Comparison of ENCODE assay signal across 8 cellular contexts in genomic region chr5:132419517-132420468, GRCh38. TPM values are rescaled to one million over a fixed set of nuclear protein-coding genes. Genes with fewer than 3 reads are reported as not detected.
DNase-seq lines count a peak whose midpoint lies in the region; ATAC-seq, FAIRE-seq and TF ChIP-seq lines count a peak whose summit lies in the region.

No MANE protein-coding gene starts in this region.

- DNase-seq in AG10803 (ENCODE audit: low read depth) (peak; percentile 79), GM19238 (ENCODE audit: insufficient read length, low spot score) (peak; percentile 43), NCI-H146 (lab: John Stamatoyannopoulos, UW) (peak; percentile 58), GM12878 (ENCODE audit: low read depth, low spot score) (no peak), hepatocyte (ENCODE audit: low spot score) (peak; percentile 86), sciatic nerve (ENCODE audit: low spot score) (peak; percentile 82)
- DNase-seq in T-helper 2 cell treated with Interferon-gamma antibody and Interleukin-4, amounts not matched to agents 5 μg/mL and 100 μg/mL, for 36 hours (ENCODE audit: low spot score) = peak; percentile 68

- H3K79me2 ChIP-seq in GM12878 (ENCODE audit: control insufficient read depth, insufficient read depth, low read length) (peaks cover 86% of the 10 kb centered on the region), hepatocyte (no peaks in the 10 kb centered on the region)

- peaks cover 6 to 25% of the 10 kb centered on the region in 2 experiments for H3K36me3 ChIP-seq in GM12878 (ENCODE audit: control insufficient read depth in 2 of 2, insufficient read depth in 2 of 2, low read length in 1 of 2)
- no peaks in the 10 kb centered on the region for H3K36me3 ChIP-seq in hepatocyte (replicated peaks; ENCODE audit: insufficient read depth, low read depth)

- H3K9ac ChIP-seq in GM12878 (ENCODE audit: control insufficient read depth, insufficient read depth, low read length) = peak overlapping the region; percentile 75

- H3K27ac ChIP-seq in GM12878 (ENCODE audit: control insufficient read depth, insufficient read depth) (peak overlapping the region; percentile 94), hepatocyte (no peak overlapping the region)

- H3K36me3 Mint-ChIP-seq in T-helper 2 cell treated with Interferon-gamma antibody and Interleukin-4, amounts not matched to agents 5 μg/mL and 100 μg/mL, for 36 hours (ENCODE audit: low read depth) = peaks cover 77% of the 10 kb centered on the region

- intact Hi-C loops in GM12878 (cut with micrococcal nuclease; ENCODE audit: unreplicated experiment) (loop anchor here (1.0 to 5.0 kb wide), 4 partner anchors 48 to 243 kb away; no protein-coding TSS in a partner anchor), sciatic nerve (cut with DNase I) (loop anchor here (10.0 kb wide), 1 partner anchor 65 kb away; no protein-coding TSS in a partner anchor)

- TF ChIP-seq CTCF in AG10803 (conservative IDR thresholded peaks at IDR 0.05; ENCODE audit: low read length) = peak; percentile 82
- TF ChIP-seq CTCF in GM12878 (IDR thresholded peaks at IDR 0.05 in 2 of 3, conservative IDR thresholded peaks at IDR 0.05 in 1 of 3; ENCODE audit: control insufficient read depth in 2 of 3, extremely low read depth in 1 of 3, insufficient read depth in 1 of 3, low read depth in 3 of 3, low read length in 3 of 3) = peak; percentile 74 to 81 (median 80)
- peak; percentile 83 for TF ChIP-seq CTCF in hepatocyte (IDR thresholded peaks at IDR 0.05; ENCODE audit: poor library complexity)

- POLR2A ChIA-PET in GM12878 (lab: Charles Lee) = interaction anchor here (0.8 to 1.7 kb wide), 17 partner anchors 8 to 87 kb away, joined by 3 to 28 read pairs (median 5); partner anchors contain the start of gene IRF1

- H3K27ac Mint-ChIP-seq in T-helper 2 cell treated with Interferon-gamma antibody and Interleukin-4, amounts not matched to agents 5 μg/mL and 100 μg/mL, for 36 hours = peak overlapping the region; percentile 82

- H3K9me2 ChIP-seq in hepatocyte (replicated peaks; ENCODE audit: insufficient read depth) = no peaks in the 10 kb centered on the region

- FAIRE-seq in GM12878 (lab: Jason Lieb, UNC) = no peak

- H3K4me1 Mint-ChIP-seq in T-helper 2 cell treated with Interferon-gamma antibody and Interleukin-4, amounts not matched to agents 5 μg/mL and 100 μg/mL, for 36 hours (ENCODE audit: low read depth) = peaks cover 70% of the 10 kb centered on the region

- H2AFZ ChIP-seq in GM12878 (ENCODE audit: control insufficient read depth, low read depth, low read length) = peak overlapping the region; percentile 51
- peak overlapping the region; percentile 41 for H2AFZ ChIP-seq in hepatocyte

- RAD21 ChIA-PET in GM12878 (lab: Charles Lee; ENCODE audit: unreplicated experiment) = interaction anchor here (0.6 to 6.2 kb wide), 26 partner anchors 8 to 316 kb away, joined by 3 to 121 read pairs (median 6); partner anchors contain the start of gene IRF1

- no peak for TF ChIP-seq POLR2A in GM12878 (IDR thresholded peaks at IDR 0.05; ENCODE audit: low read depth, low read length)

- no peak for TF ChIP-seq EP300 in GM12878 (IDR thresholded peaks at IDR 0.05; ENCODE audit: borderline replicate concordance in 1 of 2, control insufficient read depth in 1 of 2, low read depth in 2 of 2, low read length in 2 of 2)

- no peaks in the 10 kb centered on the region for H3K9me3 Mint-ChIP-seq in T-helper 2 cell treated with Interferon-gamma antibody and Interleukin-4, amounts not matched to agents 5 μg/mL and 100 μg/mL, for 36 hours

- H4K20me1 ChIP-seq in GM12878 (ENCODE audit: control insufficient read depth, insufficient read depth) (no peaks in the 10 kb centered on the region), hepatocyte (ENCODE audit: insufficient read depth, poor library complexity, severe bottlenecking) (no peaks in the 10 kb centered on the region)

- peak overlapping the region; percentile 89 for H3K4me2 ChIP-seq in GM12878 (ENCODE audit: control insufficient read depth, insufficient read depth)
- peak overlapping the region; percentile 39 for H3K4me2 ChIP-seq in hepatocyte

- no peaks in the 10 kb centered on the region for H3K27me3 Mint-ChIP-seq in T-helper 2 cell treated with Interferon-gamma antibody and Interleukin-4, amounts not matched to agents 5 μg/mL and 100 μg/mL, for 36 hours (ENCODE audit: low read depth)

- H3K4me1 ChIP-seq in GM12878 (ENCODE audit: control insufficient read depth, insufficient read depth, low read length) = peaks cover 79% of the 10 kb centered on the region
- peaks cover 21% of the 10 kb centered on the region for H3K4me1 ChIP-seq in hepatocyte (ENCODE audit: insufficient read depth)

- CTCF ChIA-PET in GM12878 (lab: Yijun Ruan, JAX) = interaction anchor here (0.7 to 3.1 kb wide), 27 partner anchors 7 to 244 kb away, joined by 3 to 67 read pairs (median 6); partner anchors contain the start of gene IRF1

- H3K9me3 ChIP-seq in GM12878 (replicated peaks; ENCODE audit: control insufficient read depth, insufficient read depth, low read length) = no peaks in the 10 kb centered on the region
- H3K9me3 ChIP-seq in hepatocyte (ENCODE audit: low read depth) = no peaks in the 10 kb centered on the region

- peak; percentile 50 for ATAC-seq in GM12878
- ATAC-seq in sciatic nerve = peak; percentile 87
- ATAC-seq in GM18861 (IDR thresholded peaks at IDR 0.05; ENCODE audit: unreplicated experiment) = no peak

- H3K4me3 Mint-ChIP-seq in T-helper 2 cell treated with Interferon-gamma antibody and Interleukin-4, amounts not matched to agents 5 μg/mL and 100 μg/mL, for 36 hours = peak overlapping the region; percentile 80

- no peak overlapping the region for H3K4me3 ChIP-seq in AG10803 (ENCODE audit: low read length)
- H3K4me3 ChIP-seq in GM12878 = peak overlapping the region; percentile 31; the same call in 1 of the 2 replicates
- no peak overlapping the region for H3K4me3 ChIP-seq in hepatocyte

- WGBS in GM12878 (ENCODE audit: insufficient coverage, insufficient replicate concordance, low lambda C conversion rate, missing lambda C conversion rate) = 8% methylated on average over 12 of the region's 12 CpGs
- 38% methylated on average over 12 of the region's 12 CpGs for WGBS in hepatocyte (ENCODE audit: low lambda C conversion rate, missing lambda C conversion rate)

- H3K27me3 ChIP-seq in GM12878 (replicated peaks in 1 of 2; ENCODE audit: control insufficient read depth in 2 of 2, insufficient read depth in 2 of 2, low read length in 1 of 2) (no peaks in the 10 kb centered on the region), hepatocyte (no peaks in the 10 kb centered on the region)

- in situ Hi-C loops in GM12878 (cut with MboI) = loop anchor here (5.0 kb wide), 1 partner anchor 53 kb away; no protein-coding TSS in a partner anchor

- BruUV-seq in GM12878 (replicated peaks; lab: Mats Ljungman, UMichigan) = no TSS peak

- peak; percentile 78 for TF ChIP-seq RAD21 in GM12878 (IDR thresholded peaks at IDR 0.05; ENCODE audit: insufficient read depth, low read depth, low read length)

- SMC1A ChIA-PET in GM12878 (lab: Charles Lee; ENCODE audit: uncharacterized antibody, unreplicated experiment) = interaction anchor here (0.6 to 6.2 kb wide), 29 partner anchors 8 to 331 kb away, joined by 3 to 98 read pairs (median 6); partner anchors contain the start of gene IRF1

TF ChIP-seq in GM12878, 131 proteins besides CTCF, POLR2A, EP300 and RAD21 (continues in another document):
- TF ChIP-seq BCL3 (IDR thresholded peaks at IDR 0.05; ENCODE audit: borderline replicate concordance, insufficient read depth, low read depth, low read length, poor library complexity, severe bottlenecking) (no peak), BMI1 (IDR thresholded peaks at IDR 0.05; ENCODE audit: borderline replicate concordance) (no peak), MLLT1 (IDR thresholded peaks at IDR 0.05) (peak; percentile 65), CBX3 (IDR thresholded peaks at IDR 0.05; ENCODE audit: borderline replicate concordance, low read depth) (no peak), TCF12 (IDR thresholded peaks at IDR 0.05; ENCODE audit: low read depth, low read length) (no peak)

RNA-seq across cellular contexts. Expression of gene SLC22A5, which starts 50.3 kb away (rescaled TPM):
- total RNA-seq in GM12878 (2013; cell fraction: nucleolus; rRNA removed) = 5.8 and 6.4 TPM in 2 replicates
- 2.4 and 3.3 TPM in 2 replicates for total RNA-seq in GM12878 (2014; rRNA removed)
- total RNA-seq in GM12878 (2014; rRNA removed; fragmentation: Illumina TruSeq; extraction: Trizol) = 2.3 and 3.5 TPM in 2 replicates
- 3.4 and 4.8 TPM in 2 replicates for total RNA-seq in GM12878 (2021)
- polyA plus RNA-seq in GM12878 (2011; ENCODE audit: low read depth) = 1.6 TPM
- 3.3 and 4.3 TPM in 2 replicates for polyA plus RNA-seq in GM12878 (2011; rRNA removed)
- 3.7 and 4.6 TPM in 2 replicates for polyA plus RNA-seq in GM12878 (2011; cell fraction: cytosol; rRNA removed)
- polyA plus RNA-seq in GM12878 (2011; cell fraction: nucleus; rRNA removed) = 11.1 and 11.6 TPM in 2 replicates
- polyA plus RNA-seq in GM12878 (2012) = 0.88 and 1.4 TPM in 2 replicates
- polyA plus RNA-seq in GM12878 (2014; fragmentation: Illumina TruSeq; extraction: Trizol) = 4.4 and 6.6 TPM in 2 replicates
- polyA plus RNA-seq in GM12878 (2014; fragmentation: Nextera tagmentation; extraction: Ambion mirVana) = 1 to 10 TPM; 1.1 to 1.9 TPM
- polyA plus RNA-seq in GM12878 (2014; rRNA removed) = 3.7 TPM in 2 replicates
- polyA plus RNA-seq in GM12878 (2016; fragmentation: Nextera tagmentation; extraction: Ambion mirVana) = 1 to 10 TPM; 2.2 to 2.3 TPM
- 6.6 and 10.1 TPM in 2 replicates for polyA minus RNA-seq in GM12878 (2011; rRNA and poly(A)+ RNA removed)
- 1.7 TPM in 2 replicates for polyA minus RNA-seq in GM12878 (2011; cell fraction: cytosol; rRNA and poly(A)+ RNA removed)
- 1.7 and 3.9 TPM in 2 replicates for polyA minus RNA-seq in GM12878 (2011; cell fraction: nucleus; rRNA and poly(A)+ RNA removed)
- 16.3 and 20.8 TPM in 2 replicates for total RNA-seq in hepatocyte
- polyA plus RNA-seq in hepatocyte = 14.7 and 18.6 TPM in 2 replicates
- 16.0 TPM for total RNA-seq in sciatic nerve
